ENCODE assay signal across 22 cellular contexts in genomic region chr16:60553316-60553801, GRCh38.
"Had no signal": no experiment of that assay in that cellular context is flagged by ENCODE, and none has a peak within 500 bp of the region (broad histone marks: within the 10 kb centered on the region; RNA-seq: fewer than 3 reads in every experiment).

No MANE protein-coding gene starts in this region.

- H3K27me3 ChIP-seq: esophagus muscularis mucosa, gastroesophageal sphincter, stomach, transverse colon had no signal

- H3K4me3 Mint-ChIP-seq: naive B cell, nephron had no signal

- H3K27ac ChIP-seq: epithelial cell of prostate, esophagus muscularis mucosa, gastroesophageal sphincter, stomach, thoracic aorta, transverse colon had no signal

- ATAC-seq: gastroesophageal sphincter, left cardiac atrium, left ventricle myocardium superior, right cardiac atrium had no signal

- H3K27ac Mint-ChIP-seq: naive B cell had no signal

- H3K36me3 ChIP-seq: esophagus muscularis mucosa, gastroesophageal sphincter, stomach, thoracic aorta, transverse colon had no signal

- FAIRE-seq: endometrium, kidney, small intestine had no signal

- H3K4me1 ChIP-seq: esophagus muscularis mucosa, gastroesophageal sphincter, stomach, transverse colon had no signal

- DNase-seq: effector memory CD4-positive, alpha-beta T cell; glutamatergic neuron; kidney; left cardiac atrium; left ventricle myocardium superior; mesenchymal stem cell; naive B cell; posterior cingulate gyrus; right cardiac atrium; small intestine; stimulated activated CD4-positive, alpha-beta T cell treated with anti-CD3 and anti-CD28 coated beads, Interleukin-12 subunit alpha, Interleukin-12 subunit beta, amount 100 ng/mL, for 4 hours; stimulated activated naive CD4-positive, alpha-beta T cell; stomach; substantia nigra; transverse colon had no signal

- H3K9me3 Mint-ChIP-seq: nephron had no signal

- H3K27me3 Mint-ChIP-seq: naive B cell had no signal

- H3K4me3 ChIP-seq: esophagus muscularis mucosa, gastroesophageal sphincter, lung, stomach, thoracic aorta, transverse colon had no signal

- H3K36me3 Mint-ChIP-seq: naive B cell had no signal

- H3K9me3 ChIP-seq: esophagus muscularis mucosa, gastroesophageal sphincter, stomach, thoracic aorta had no signal

- H3K4me1 Mint-ChIP-seq: naive B cell, nephron had no signal
